22 cellular contexts compared by ENCODE assay signal in genomic region chr5:90356612-90357011, GRCh38. TPM values are rescaled to one million over a fixed set of nuclear protein-coding genes. Genes with fewer than 3 reads are reported as not detected.
A peak's percentile ranks its signal among the peaks of the same experiment; 100 is the strongest.
DNase-seq lines count a peak whose midpoint lies in the region; ATAC-seq and TF ChIP-seq lines count a peak whose summit lies in the region.
"Had no signal": no experiment of that assay in that cellular context is flagged by ENCODE, and none has a peak within 500 bp of the region (broad histone marks: within the 10 kb centered on the region; RNA-seq: fewer than 3 reads in every experiment).

No MANE protein-coding gene starts in this region.

- H3K4me3 Mint-ChIP-seq in natural killer cell (no peak overlapping the region), neural progenitor cell (no peak overlapping the region)
- H3K4me3 Mint-ChIP-seq: activated CD4-positive, alpha-beta memory T cell treated with anti-CD3 and anti-CD28 coated beads, Interleukin-2, amount 10 ng/mL, durations not matched to agents 7 days and 5 days; activated naive CD8-positive, alpha-beta T cell treated with anti-CD3 and anti-CD28 coated beads for 36 hours; T-helper 17 cell had no signal

- H3K27ac Mint-ChIP-seq in natural killer cell, result no peak overlapping the region
- H3K27ac Mint-ChIP-seq in neural progenitor cell, result no peak overlapping the region
- H3K27ac Mint-ChIP-seq: activated CD4-positive, alpha-beta memory T cell treated with anti-CD3 and anti-CD28 coated beads, Interleukin-2, amount 10 ng/mL, durations not matched to agents 7 days and 5 days; activated naive CD8-positive, alpha-beta T cell treated with anti-CD3 and anti-CD28 coated beads for 36 hours; T-helper 17 cell had no signal

- no peak overlapping the region for H3K4me2 ChIP-seq in neural progenitor cell

- no peak overlapping the region for H3K9ac ChIP-seq in neural progenitor cell

- H3K27me3 ChIP-seq in neural progenitor cell, result no peaks in the 10 kb centered on the region
- H3K27me3 ChIP-seq: left lung had no signal

- H2AFZ ChIP-seq in neural progenitor cell (replicated peaks), result no peak overlapping the region

- CTCF ChIA-PET in HEK293T (lab: Yijun Ruan, JAX), result interaction anchor here (1.2 kb wide), 1 partner anchor 11 kb away, joined by 3 read pairs; no protein-coding TSS in a partner anchor

- H4K20me1 ChIP-seq in neural progenitor cell (ENCODE audit: low read depth), result no peaks in the 10 kb centered on the region

- H3K9me3 Mint-ChIP-seq in natural killer cell, result no peaks in the 10 kb centered on the region
- no peaks in the 10 kb centered on the region for H3K9me3 Mint-ChIP-seq in neural progenitor cell
- H3K9me3 Mint-ChIP-seq: activated CD4-positive, alpha-beta memory T cell treated with anti-CD3 and anti-CD28 coated beads, Interleukin-2, amount 10 ng/mL, durations not matched to agents 7 days and 5 days; activated naive CD8-positive, alpha-beta T cell treated with anti-CD3 and anti-CD28 coated beads for 36 hours had no signal

- DNase-seq in HEK293T (ENCODE audit: extremely low spot score) (peak; percentile 18), NCI-H748 (lab: John Stamatoyannopoulos, UW; ENCODE audit: unreplicated experiment) (peak; percentile 72), cardiac fibroblast (ENCODE audit: low read depth in 2 of 2) (peak; percentile 6 to 20), pons (ENCODE audit: low spot score) (peak; percentile 4), natural killer cell (no peak), neural progenitor cell (ENCODE audit: low spot score) (no peak)
- DNase-seq: activated CD4-positive, alpha-beta memory T cell treated with anti-CD3 and anti-CD28 coated beads, Interleukin-2, amount 10 ng/mL, durations not matched to agents 7 days and 5 days; activated naive CD8-positive, alpha-beta T cell treated with anti-CD3 and anti-CD28 coated beads for 36 hours; activated T-cell treated with anti-CD3 and anti-CD28 coated beads, Interleukin-2, amount 50 U/mL, for 48 hours; Caco-2; foreskin melanocyte; GF-D8; left lung; MV-4-11; NCI-H226; small intestine; stimulated activated CD4-positive, alpha-beta T cell treated with anti-CD3 and anti-CD28 coated beads, Interleukin-4, amount 100 ng/mL, for 24 hours; stimulated activated CD8-positive, alpha-beta memory T cell treated with anti-CD3 and anti-CD28 coated beads, Interleukin-4, amount 100 ng/mL, for 48 hours; T-helper 17 cell had no signal

- H3K4me1 Mint-ChIP-seq in natural killer cell, result no peaks in the 10 kb centered on the region
- no peaks in the 10 kb centered on the region for H3K4me1 Mint-ChIP-seq in neural progenitor cell
- H3K4me1 Mint-ChIP-seq: activated CD4-positive, alpha-beta memory T cell treated with anti-CD3 and anti-CD28 coated beads, Interleukin-2, amount 10 ng/mL, durations not matched to agents 7 days and 5 days; activated naive CD8-positive, alpha-beta T cell treated with anti-CD3 and anti-CD28 coated beads for 36 hours; T-helper 17 cell had no signal

- peaks cover 6 to 13% of the 10 kb centered on the region in 2 donors for H3K27me3 Mint-ChIP-seq in natural killer cell (ENCODE audit: low read depth in 2 of 2)
- peaks cover 2% of the 10 kb centered on the region for H3K27me3 Mint-ChIP-seq in neural progenitor cell (ENCODE audit: insufficient read depth, low read depth)

- POLR2A ChIA-PET in HEK293T (lab: Yijun Ruan, JAX), result interaction anchor here (1.0 to 1.3 kb wide), 2 partner anchors 53 to 54 kb away, joined by 3 to 4 read pairs; partner anchors contain the start of gene CETN3

- no peak overlapping the region for H3K4me3 ChIP-seq in cardiac fibroblast (replicated peaks in 1 of 2; ENCODE audit: low read depth in 2 of 2, low read length in 2 of 2)
- H3K4me3 ChIP-seq in neural progenitor cell, result no peak overlapping the region
- H3K4me3 ChIP-seq: left lung had no signal

- intact Hi-C loops in natural killer cell (cut with micrococcal nuclease), result no loop called here

- no peaks in the 10 kb centered on the region for H3F3A ChIP-seq in neural progenitor cell (ENCODE audit: low read depth)

- no peaks in the 10 kb centered on the region for H3K9me3 ChIP-seq in neural progenitor cell (ENCODE audit: low read depth)
- H3K9me3 ChIP-seq: Caco-2, left lung had no signal

- H3K36me3 ChIP-seq in neural progenitor cell, result no peaks in the 10 kb centered on the region
- H3K36me3 ChIP-seq: left lung had no signal

- H3K79me2 ChIP-seq in neural progenitor cell (ENCODE audit: low read depth), result no peaks in the 10 kb centered on the region

- no peaks in the 10 kb centered on the region for H3K36me3 Mint-ChIP-seq in natural killer cell
- no peaks in the 10 kb centered on the region for H3K36me3 Mint-ChIP-seq in neural progenitor cell
- H3K36me3 Mint-ChIP-seq: activated naive CD8-positive, alpha-beta T cell treated with anti-CD3 and anti-CD28 coated beads for 36 hours had no signal

- TF ChIP-seq CTCF in cardiac fibroblast (IDR thresholded peaks at IDR 0.05; ENCODE audit: low read depth, low read length) (no peak), natural killer cell (IDR thresholded peaks at IDR 0.05) (no peak), neural progenitor cell (IDR thresholded peaks at IDR 0.05) (no peak)

- no peaks in the 10 kb centered on the region for H3K4me1 ChIP-seq in neural progenitor cell
- H3K4me1 ChIP-seq: left lung had no signal

- no peak for ATAC-seq in natural killer cell
- ATAC-seq in GM18502 (IDR thresholded peaks at IDR 0.05; ENCODE audit: poor library complexity, unreplicated experiment), result no peak
- no peak for ATAC-seq in GM19397 (IDR thresholded peaks at IDR 0.05; ENCODE audit: unreplicated experiment)
- ATAC-seq: left lung, T-helper 17 cell had no signal

- no peak overlapping the region for H3K27ac ChIP-seq in neural progenitor cell
- H3K27ac ChIP-seq: HL-60, left lung had no signal

TF ChIP-seq in HEK293T, 16 proteins besides CTCF, POLR2A, EP300 and RAD21:
- TF ChIP-seq LEF1 (IDR thresholded peaks at IDR 0.05; ENCODE audit: borderline replicate concordance), result no peak
- no peak for TF ChIP-seq TARDBP (IDR thresholded peaks at IDR 0.05)
- no peak for TF ChIP-seq HDGF (IDR thresholded peaks at IDR 0.05; ENCODE audit: borderline replicate concordance)
- TF ChIP-seq ARNT (IDR thresholded peaks at IDR 0.05), result no peak
- no peak for TF ChIP-seq FOXK2 (IDR thresholded peaks at IDR 0.05)
- TF ChIP-seq NFRKB (IDR thresholded peaks at IDR 0.05), result no peak
- TF ChIP-seq FOXM1 (IDR thresholded peaks at IDR 0.05; ENCODE audit: borderline replicate concordance), result no peak
- peak; percentile 84 for TF ChIP-seq PKNOX1 (IDR thresholded peaks at IDR 0.05)
TF ChIP-seq in HEK293T: peak in this region for 1.

RNA-seq across cellular contexts. Expression of gene CETN3, which starts 52.9 kb away (rescaled TPM):
- total RNA-seq in natural killer cell (1 to 10 TPM; 3.2 to 8.5 (median 4.0) TPM), neural progenitor cell (ENCODE audit: low replicate concordance) (73.2 and 172 TPM in 2 replicates)

Comparison
In these comparisons a context has a peak if more than half of its experiments do, and no peak if none do; other contexts are left out.
1. DNase-seq: peak in HEK293T (single experiment), NCI-H748 (single experiment), cardiac fibroblast (2 of 2) and pons (single experiment); none in natural killer cell (single experiment) and neural progenitor cell (single experiment).